Comparison of ENCODE assay signal across 1 cellular context in genomic region chr1:65141918-65142317, GRCh38.
TF ChIP-seq lines count a peak whose summit lies in the region.

No MANE protein-coding gene starts in this region.

TF ChIP-seq in K562, 482 proteins besides CTCF, POLR2A, EP300 and RAD21:
- TF ChIP-seq HMGXB4 (CRISPR knock-in tag; IDR thresholded peaks at IDR 0.05) (no peak), TFAP4 (CRISPR knock-in tag; IDR thresholded peaks at IDR 0.05; ENCODE audit: borderline replicate concordance) (no peak), POLR2AphosphoS5 (IDR thresholded peaks at IDR 0.05; ENCODE audit: control insufficient read depth, insufficient read depth, low read depth, low read length) (no peak), CHD1 (IDR thresholded peaks at IDR 0.05; ENCODE audit: low read length) (no peak), ZFP36 (IDR thresholded peaks at IDR 0.05; ENCODE audit: low read depth, low read length, partially characterized antibody) (no peak)
